ENCODE assay signal across 9 cellular contexts in genomic region chr6:28446818-28447511, GRCh38. TPM values are rescaled to one million over a fixed set of nuclear protein-coding genes. Genes with fewer than 3 reads are reported as not detected.
DNase-seq lines count a peak whose midpoint lies in the region; ATAC-seq, FAIRE-seq and TF ChIP-seq lines count a peak whose summit lies in the region.
"Had no signal": no experiment of that assay in that cellular context is flagged by ENCODE, and none has a peak within 500 bp of the region (broad histone marks: within the 10 kb centered on the region; RNA-seq: fewer than 3 reads in every experiment).

No MANE protein-coding gene starts in this region.

- H3K9me3 ChIP-seq in heart right ventricle (no peaks in the 10 kb centered on the region), adipocyte (ENCODE audit: control insufficient read depth, low read length) (no peaks in the 10 kb centered on the region)
- H3K9me3 ChIP-seq: adrenal gland had no signal

- WGBS in heart right ventricle, 2 donors = 2 to 4% methylated on average over 36 of the region's 36 CpGs

- no peak for FAIRE-seq in urothelium cell line (lab: Jason Lieb, UNC)

- H3K36me3 ChIP-seq in heart right ventricle (no peaks in the 10 kb centered on the region), adipocyte (ENCODE audit: control insufficient read depth, insufficient read depth, low read length, severe bottlenecking) (no peaks in the 10 kb centered on the region), kidney epithelial cell (ENCODE audit: control insufficient read depth, insufficient read depth, low read length) (no peaks in the 10 kb centered on the region)
- H3K36me3 ChIP-seq: adrenal gland had no signal

- peak overlapping the region; percentile 62 for H3K9ac ChIP-seq in adipocyte (ENCODE audit: low read length)

- peak in 1 of 8 donors; percentile 33 for ATAC-seq in heart right ventricle
- no peak for ATAC-seq in HG02623 (IDR thresholded peaks at IDR 0.05; ENCODE audit: unreplicated experiment)

- no peak overlapping the region for H3K27ac ChIP-seq in heart right ventricle
- H3K27ac ChIP-seq: adrenal gland had no signal

- no peak for TF ChIP-seq CTCF in heart right ventricle (IDR thresholded peaks at IDR 0.05)
- TF ChIP-seq CTCF in kidney epithelial cell (IDR thresholded peaks at IDR 0.05; ENCODE audit: insufficient read depth, low read length, poor library complexity, severe bottlenecking) = no peak
- no peak for TF ChIP-seq CTCF in GM20000 (IDR thresholded peaks at IDR 0.05; ENCODE audit: extremely low read depth, missing control alignments)

- no peak for DNase-seq in heart right ventricle
- no peak for DNase-seq in cardiac septum (ENCODE audit: low spot score)
- DNase-seq in adipocyte (ENCODE audit: low read depth) = peak; percentile 38
- DNase-seq in kidney epithelial cell (ENCODE audit: low read depth) = no peak
- DNase-seq in urothelium cell line (ENCODE audit: low spot score) = peak; percentile 16
- no peak for DNase-seq in GM20000 (ENCODE audit: low spot score)
- no peak for DNase-seq in NCI-H2107 treated with DMSO at 0.1 percent for 48 hours (lab: John Stamatoyannopoulos, UW; ENCODE audit: unreplicated experiment)
- DNase-seq: adrenal gland had no signal

- H3K4me1 ChIP-seq in heart right ventricle (peaks cover 0 to 16% (median 10%) of the 10 kb centered on the region in 9 donors), adipocyte (ENCODE audit: control insufficient read depth, insufficient read depth, low read length) (peaks cover 9% of the 10 kb centered on the region)

- H3K27me3 ChIP-seq in heart right ventricle (peaks cover 0 to 71% (median 44%) of the 10 kb centered on the region in 7 donors), adipocyte (replicated peaks; ENCODE audit: control insufficient read depth, insufficient read depth, low read length) (peaks cover 3% of the 10 kb centered on the region), kidney epithelial cell (ENCODE audit: control insufficient read depth, insufficient read depth, low read length) (peaks cover 3% of the 10 kb centered on the region)

- H3K4me3 ChIP-seq in heart right ventricle = peak overlapping the region in 8 of 10 donors; percentile 12 to 45 (median 34)
- H3K4me3 ChIP-seq in adipocyte (ENCODE audit: low read length) = peak overlapping the region; percentile 78
- peak overlapping the region; percentile 47 for H3K4me3 ChIP-seq in kidney epithelial cell (ENCODE audit: low read depth, low read length)

- intact Hi-C loops in heart right ventricle (cut with DNase I) (no loop called here), cardiac septum (cut with DNase I) (no loop called here)

RNA-seq across cellular contexts. Expression of gene ZSCAN23, which starts 3.7 kb away (rescaled TPM):
- 1 to 10 TPM in 9 of 10 donors, under 1 TPM in 1; 0.98 to 2.7 (median 1.3) TPM for total RNA-seq in heart right ventricle
- polyA plus RNA-seq in heart right ventricle = under 1 TPM; 0.26 to 0.44 TPM
- total RNA-seq in cardiac septum = 1.6 TPM
- total RNA-seq in kidney epithelial cell = 1.6 and 3.1 TPM in 2 replicates

RNA-seq across cellular contexts. Expression of gene ZSCAN12, which starts 47.4 kb away (rescaled TPM):
- total RNA-seq in heart right ventricle = 1 to 10 TPM; 2.2 to 3.5 (median 2.9) TPM
- 1 to 10 TPM; 1.2 TPM for polyA plus RNA-seq in heart right ventricle
- total RNA-seq in cardiac septum = 3.1 TPM
- 6.5 and 6.7 TPM in 2 replicates for total RNA-seq in kidney epithelial cell

Comparison
In these comparisons a context has a peak if more than half of its experiments do, and no peak if none do; other contexts are left out.
1. DNase-seq: peak in adipocyte (single experiment) and urothelium cell line (single experiment); none in heart right ventricle (0 of 2), cardiac septum (single experiment), kidney epithelial cell (single experiment), GM20000 (single experiment) and NCI-H2107 treated with DMSO at 0.1 percent for 48 hours (single experiment).
2. Peak in every context shown above with its lines, with median percentiles within 50 percentile points of each other: H3K4me3 ChIP-seq.